10 cellular contexts compared by ENCODE assay signal in the genomic region with DNA sequence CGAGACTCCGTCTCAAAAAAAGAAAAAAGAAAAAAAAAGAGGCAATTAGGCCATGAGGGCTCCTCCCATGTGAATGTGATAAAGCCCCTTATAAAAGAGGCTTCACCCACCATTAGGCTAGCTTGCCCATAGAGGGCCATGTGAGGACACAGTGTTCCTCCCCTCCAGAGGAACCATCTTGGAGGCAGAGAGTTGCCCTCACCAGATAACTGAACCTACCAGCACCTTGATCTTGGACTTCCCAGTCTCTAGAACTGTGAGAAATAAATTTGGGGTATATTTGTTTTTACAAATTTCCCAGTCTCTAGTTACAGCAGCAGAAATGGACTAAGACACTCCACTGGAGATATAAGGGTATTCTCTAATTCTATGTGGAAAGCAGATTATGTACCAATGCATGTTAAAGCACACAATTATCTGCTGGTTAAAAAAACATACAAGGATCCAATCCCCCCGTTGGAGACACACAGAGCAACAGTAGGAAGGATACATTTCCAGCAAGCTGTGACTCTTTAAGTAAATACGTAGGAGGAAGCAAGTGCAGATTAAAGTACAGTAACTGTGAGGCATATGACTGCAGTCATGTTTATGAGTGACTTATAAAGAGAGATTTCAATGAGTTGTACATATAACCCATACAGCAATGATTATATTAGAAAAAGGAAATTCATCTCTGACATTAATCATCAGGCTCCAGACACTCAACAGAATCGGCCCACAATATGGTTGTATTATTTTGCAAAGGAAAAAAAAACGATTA. TPM values are rescaled to one million over a fixed set of nuclear protein-coding genes. Genes with fewer than 3 reads are reported as not detected.
DNase-seq lines count a peak whose midpoint lies in the region; ATAC-seq and TF ChIP-seq lines count a peak whose summit lies in the region.
"Had no signal": no experiment of that assay in that cellular context is flagged by ENCODE, and none has a peak within 500 bp of the region (broad histone marks: within the 10 kb centered on the region; RNA-seq: fewer than 3 reads in every experiment).

No MANE protein-coding gene starts in this region.

- H3K27ac Mint-ChIP-seq in H9: 0 out of 7 replicates have a peak overlapping the region, but pooled peaks of 1 of the 3 experiments have one; percentile 3
- H3K27ac Mint-ChIP-seq: activated naive CD8-positive, alpha-beta T cell treated with anti-CD3 and anti-CD28 coated beads for 36 hours had no signal

- H3K36me3 Mint-ChIP-seq in H9 (ENCODE audit: insufficient read depth in 1 of 3, low read depth in 3 of 3): peaks cover 3 to 10% (median 9%) of the 10 kb centered on the region in 3 experiments; a peak in 6 of 7 replicates
- H3K36me3 Mint-ChIP-seq: activated naive CD8-positive, alpha-beta T cell treated with anti-CD3 and anti-CD28 coated beads for 36 hours had no signal

- WGBS in H9 (ENCODE audit: extremely low coverage, insufficient read length, low lambda C conversion rate): no CpG with 5 or more reads among the region's 6 CpGs

- H3K18ac ChIP-seq in H9 (ENCODE audit: insufficient read length, low read depth, low read length): no peak overlapping the region

- CTCF ChIA-PET in A673 (lab: Charles Lee): no interaction called here

- H3K9ac ChIP-seq in mucosa of stomach (ENCODE audit: low read length) (peak overlapping the region; percentile 40), H9 (ENCODE audit: extremely low read depth, insufficient read length, low read length) (no peak overlapping the region)

- H3K27ac ChIP-seq in breast epithelium (peak overlapping the region; percentile 0 to 3), A673 (ENCODE audit: low read depth, low read length, poor library complexity, severe bottlenecking) (no peak overlapping the region), H9 (ENCODE audit: insufficient read length, low read depth, low read length) (no peak overlapping the region)

- no peak overlapping the region for H4K5ac ChIP-seq in H9 (ENCODE audit: insufficient read length, low read depth, low read length)

- H3K27me3 ChIP-seq in breast epithelium (no peaks in the 10 kb centered on the region), mucosa of stomach (ENCODE audit: control insufficient read depth, insufficient read depth, low read length) (no peaks in the 10 kb centered on the region), A673 (replicated peaks; ENCODE audit: insufficient read depth, low read depth, low read length, poor library complexity) (no peaks in the 10 kb centered on the region), H9 (ENCODE audit: insufficient read depth, low read length) (no peaks in the 10 kb centered on the region)

- peaks cover 50 to 59% of the 10 kb centered on the region in 2 experiments for H3K4me1 Mint-ChIP-seq in H9
- H3K4me1 Mint-ChIP-seq: activated naive CD8-positive, alpha-beta T cell treated with anti-CD3 and anti-CD28 coated beads for 36 hours had no signal

- ATAC-seq in GM18907 (IDR thresholded peaks at IDR 0.05; ENCODE audit: unreplicated experiment) (peak; percentile 55), HG03196 (IDR thresholded peaks at IDR 0.05; ENCODE audit: unreplicated experiment) (peak; percentile 80)

- no peak overlapping the region for H2BK20ac ChIP-seq in H9 (ENCODE audit: low read depth, low read length, poor library complexity, severe bottlenecking)

- no peak overlapping the region for H3K14ac ChIP-seq in H9 (ENCODE audit: insufficient read depth, low read length)

- no peak overlapping the region for H2BK12ac ChIP-seq in H9 (ENCODE audit: insufficient read length, low read depth, low read length)

- no peak overlapping the region for H3K4me3 ChIP-seq in breast epithelium
- no peak overlapping the region for H3K4me3 ChIP-seq in mucosa of stomach (ENCODE audit: low read length)
- H3K4me3 ChIP-seq in A673 (ENCODE audit: low read depth, low read length, poor library complexity, severe bottlenecking): no peak overlapping the region

- no peak overlapping the region for H2AFZ ChIP-seq in H9 (ENCODE audit: low read length)

- H3K27me3 Mint-ChIP-seq in H9 (ENCODE audit: low read depth): no peaks in the 10 kb centered on the region

- H3K23ac ChIP-seq in H9 (ENCODE audit: insufficient read length, low read depth, low read length): no peak overlapping the region

- POLR2A ChIA-PET in A673 (lab: Charles Lee; ENCODE audit: low non-redundant PET): no interaction called here

- H3K4me2 ChIP-seq in H9 (ENCODE audit: insufficient read depth, insufficient read length, low read length): no peak overlapping the region

- no peak for DNase-seq in breast epithelium (ENCODE audit: low spot score in 2 of 2)
- DNase-seq in A673 (ENCODE audit: low spot score): no peak
- no peak for DNase-seq in A172 (ENCODE audit: low spot score)
- DNase-seq in amygdala (lab: John Stamatoyannopoulos, UW): no peak
- no peak for DNase-seq in H9
- DNase-seq: activated naive CD8-positive, alpha-beta T cell treated with anti-CD3 and anti-CD28 coated beads for 36 hours; KG1 had no signal

- H3K79me1 ChIP-seq in H9 (ENCODE audit: insufficient read depth, low read depth, low read length, poor library complexity, severe bottlenecking): no peaks in the 10 kb centered on the region

- H2BK5ac ChIP-seq in H9 (ENCODE audit: insufficient read length, low read length): no peak overlapping the region

- no peak for TF ChIP-seq POLR2A in breast epithelium (IDR thresholded peaks at IDR 0.05)

- no peak overlapping the region for H2AK5ac ChIP-seq in H9 (ENCODE audit: insufficient read length, low read length)

- H3K56ac ChIP-seq in H9 (ENCODE audit: insufficient read length, low read depth, low read length): no peak overlapping the region

- no peak overlapping the region for H4K8ac ChIP-seq in H9 (replicated peaks; ENCODE audit: insufficient read length, low read depth, low read length)

- no peak overlapping the region for H2BK15ac ChIP-seq in H9 (ENCODE audit: low read depth, low read length)

- intact Hi-C loops in breast epithelium (cut with DNase I; ENCODE audit: low total_unique reads) (no loop called here), A673 (cut with micrococcal nuclease; ENCODE audit: unreplicated experiment) (no loop called here)

- TF ChIP-seq CTCF in breast epithelium (IDR thresholded peaks at IDR 0.05) (no peak), A673 (conservative IDR thresholded peaks at IDR 0.05; ENCODE audit: low read depth, low read length) (no peak), H9 (conservative IDR thresholded peaks at IDR 0.05) (no peak)

- H3K79me2 ChIP-seq in H9 (ENCODE audit: insufficient read depth, low read length): peaks cover 8% of the 10 kb centered on the region; the same call in 1 of the 2 replicates

- H3K23me2 ChIP-seq in H9 (ENCODE audit: insufficient read length, low read depth, low read length, poor library complexity, severe bottlenecking): no peaks in the 10 kb centered on the region

- no peak overlapping the region for H3T11ph ChIP-seq in H9 (ENCODE audit: low read length)

- H3K9me3 ChIP-seq in breast epithelium (no peaks in the 10 kb centered on the region), mucosa of stomach (ENCODE audit: control insufficient read depth, low read length) (no peaks in the 10 kb centered on the region), A673 (ENCODE audit: low read depth, low read length, poor library complexity, severe bottlenecking) (no peaks in the 10 kb centered on the region), H9 (ENCODE audit: control insufficient read depth, low read depth, low read length) (no peaks in the 10 kb centered on the region)

- H3K9me3 Mint-ChIP-seq in H9: peaks cover 0 to 3% of the 10 kb centered on the region in 2 experiments; a peak in 1 of 5 replicates
- H3K9me3 Mint-ChIP-seq: activated naive CD8-positive, alpha-beta T cell treated with anti-CD3 and anti-CD28 coated beads for 36 hours had no signal

- H4K20me1 ChIP-seq in H9 (ENCODE audit: control insufficient read depth, insufficient read depth, insufficient read length): no peaks in the 10 kb centered on the region

- no peak overlapping the region for H3K4me3 Mint-ChIP-seq in H9
- H3K4me3 Mint-ChIP-seq: activated naive CD8-positive, alpha-beta T cell treated with anti-CD3 and anti-CD28 coated beads for 36 hours had no signal

- peaks cover 3 to 5% of the 10 kb centered on the region in 2 donors for H3K4me1 ChIP-seq in breast epithelium
- H3K4me1 ChIP-seq in mucosa of stomach (ENCODE audit: control insufficient read depth, insufficient read depth, low read length): peaks cover 66% of the 10 kb centered on the region
- H3K4me1 ChIP-seq in A673 (ENCODE audit: insufficient read depth, low read length, poor library complexity, severe bottlenecking): peaks cover 51% of the 10 kb centered on the region
- peaks cover 6% of the 10 kb centered on the region; the same call in 1 of the 2 replicates for H3K4me1 ChIP-seq in H9 (ENCODE audit: insufficient read depth, low read length)

- H2BK120ac ChIP-seq in H9 (ENCODE audit: low read depth, low read length, poor library complexity, severe bottlenecking): no peak overlapping the region

- H4K91ac ChIP-seq in H9 (ENCODE audit: insufficient read length, low read depth, low read length): no peak overlapping the region

- no peaks in the 10 kb centered on the region for H3K36me3 ChIP-seq in breast epithelium
- H3K36me3 ChIP-seq in mucosa of stomach (ENCODE audit: control insufficient read depth, insufficient read depth, low read length): no peaks in the 10 kb centered on the region
- H3K36me3 ChIP-seq in A673 (ENCODE audit: insufficient read depth, low read length, poor library complexity, severe bottlenecking): no peaks in the 10 kb centered on the region

- H3K4ac ChIP-seq in H9 (ENCODE audit: low read depth, low read length): no peak overlapping the region

- BruUV-seq in A673 (replicated peaks; lab: Mats Ljungman, UMichigan): no TSS peak

RNA-seq across cellular contexts. Expression of gene SH3RF1, which starts 21.4 kb away (rescaled TPM):
- total RNA-seq in breast epithelium (10 to 100 TPM; 20.2 to 37.0 (median 27.9) TPM), A673 (2021) (15.3 and 15.4 TPM in 2 replicates), H9 (2021) (14.9 and 15.3 TPM in 2 replicates)
- 8.3 and 11.0 TPM in 2 replicates for total RNA-seq in A172 (2014; rRNA removed; shearing (Covaris generic))

Comparison
In these comparisons a context has a peak if more than half of its experiments do, and no peak if none do; other contexts are left out.
1. H3K27ac ChIP-seq: peak in breast epithelium (2 of 2); none in A673 (single experiment) and H9 (single experiment).